Comparison of ENCODE assay signal across 24 cellular contexts in the genomic region with DNA sequence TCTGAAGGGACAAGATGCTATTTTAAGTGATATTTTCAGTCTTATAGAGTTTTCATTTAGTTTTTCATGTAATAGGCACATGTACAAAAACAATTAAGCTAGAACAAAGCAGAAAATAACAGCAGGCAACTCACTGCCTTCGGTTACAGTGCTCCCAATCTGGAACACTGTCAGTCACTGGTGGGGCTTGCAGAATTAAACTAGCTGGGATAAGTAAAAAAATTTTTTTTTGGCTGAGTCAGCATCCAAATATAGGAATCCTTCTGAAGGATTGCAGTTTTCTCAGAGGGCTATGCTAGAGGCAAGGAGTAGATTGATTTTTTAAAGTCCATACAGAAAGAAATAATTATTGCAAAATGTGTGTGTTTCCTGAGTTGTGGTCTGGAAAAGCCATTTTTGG.
DNase-seq lines count a peak whose midpoint lies in the region; ATAC-seq, FAIRE-seq and TF ChIP-seq lines count a peak whose summit lies in the region.
"Had no signal": no experiment of that assay in that cellular context is flagged by ENCODE, and none has a peak within 500 bp of the region (broad histone marks: within the 10 kb centered on the region; RNA-seq: fewer than 3 reads in every experiment).

No MANE protein-coding gene starts in this region.

- no peaks in the 10 kb centered on the region for H3K79me2 ChIP-seq in HepG2 (ENCODE audit: insufficient read depth, low read length)
- H3K79me2 ChIP-seq in mesendoderm (ENCODE audit: control insufficient read depth, insufficient read depth, low read length), result no peaks in the 10 kb centered on the region

- TF ChIP-seq CTCF in HepG2 (CRISPR knock-in tag; IDR thresholded peaks at IDR 0.05), result no peak
- no peak for TF ChIP-seq CTCF in right lobe of liver (IDR thresholded peaks at IDR 0.05)

- H2BK5ac ChIP-seq in mesendoderm (ENCODE audit: low read length), result no peak overlapping the region

- no peak overlapping the region for H3K56ac ChIP-seq in mesendoderm (ENCODE audit: low read length)

- DNase-seq in HepG2 (ENCODE audit: low spot score) (no peak), right lobe of liver (no peak), caudate nucleus (lab: John Stamatoyannopoulos, UW) (peak in 5 of 61 donors; percentile 1 to 30 (median 2)), mesendoderm (no peak), RPMI8226 (no peak), activated T-cell treated with anti-CD3 and anti-CD28 coated beads for 4 hours (no peak)
- DNase-seq: AML-193, DMS53, EL, GF-D8, MV-4-11, NCI-H1105 treated with DMSO at 0.1 percent for 48 hours, NCI-H2081, NCI-H2171, NCI-H446, NCI-H526 treated with DMSO at 0.1 percent for 48 hours, Right ventricle myocardium superior had no signal

- H2BK15ac ChIP-seq in mesendoderm (replicated peaks; ENCODE audit: low read depth), result peak overlapping the region; percentile 9

- no peaks in the 10 kb centered on the region for H3K79me1 ChIP-seq in mesendoderm (ENCODE audit: low read length)

- H3K27ac ChIP-seq in HepG2 (ENCODE audit: extremely low read length, insufficient read depth, low read length), result no peak overlapping the region
- no peak overlapping the region for H3K27ac ChIP-seq in right lobe of liver
- peak overlapping the region; percentile 67 for H3K27ac ChIP-seq in caudate nucleus (ENCODE audit: low read depth, low read length)
- no peak overlapping the region for H3K27ac ChIP-seq in mesendoderm (ENCODE audit: low read depth, low read length)
- H3K27ac ChIP-seq: 22Rv1, HL-60, KMS-11 had no signal

- intact Hi-C loops in HepG2 (cut with micrococcal nuclease; ENCODE audit: unreplicated experiment), result no loop called here
- intact Hi-C loops in right lobe of liver (cut with DNase I), result no loop called here

- H4K5ac ChIP-seq in mesendoderm (ENCODE audit: low read length), result no peak overlapping the region

- H3K4me2 ChIP-seq in HepG2 (ENCODE audit: low read depth, low read length) (no peak overlapping the region), mesendoderm (ENCODE audit: low read length) (no peak overlapping the region)
- H3K4me2 ChIP-seq: KMS-11 had no signal

- no peaks in the 10 kb centered on the region for H3K36me3 ChIP-seq in HepG2 (replicated peaks in 1 of 2; ENCODE audit: control insufficient read depth in 1 of 2, insufficient read depth in 2 of 2, low read length in 2 of 2)
- no peaks in the 10 kb centered on the region for H3K36me3 ChIP-seq in right lobe of liver
- H3K36me3 ChIP-seq in mesendoderm (ENCODE audit: control insufficient read depth, insufficient read depth, low read length), result no peaks in the 10 kb centered on the region

- H3K4me3 ChIP-seq in HepG2 (replicated peaks in 1 of 3; ENCODE audit: insufficient read depth in 1 of 3, low read depth in 2 of 3, low read length in 3 of 3), result no peak overlapping the region
- no peak overlapping the region for H3K4me3 ChIP-seq in right lobe of liver
- H3K4me3 ChIP-seq in mesendoderm (ENCODE audit: low read length), result no peak overlapping the region

- POLR2A ChIA-PET in HepG2 (lab: Yijun Ruan, JAX), result no interaction called here

- no peak overlapping the region for H2AK5ac ChIP-seq in mesendoderm (ENCODE audit: low read length)

- CTCF ChIA-PET in HepG2 (lab: Yijun Ruan, JAX; ENCODE audit: low intra/inter-chr PET ratio, low total read pairs), result no interaction called here

- ATAC-seq in HepG2 (no peak), right lobe of liver (no peak), HG02763 (IDR thresholded peaks at IDR 0.05; ENCODE audit: unreplicated experiment) (no peak), HG03439 (IDR thresholded peaks at IDR 0.05; ENCODE audit: unreplicated experiment) (no peak)

- WGBS in HepG2 (ENCODE audit: low lambda C conversion rate), result 15% methylated on average over 1 of the region's 1 CpG
- WGBS in right lobe of liver (ENCODE audit: insufficient coverage, low coverage, low lambda C conversion rate, missing lambda C conversion rate), result 41% methylated on average over 1 of the region's 1 CpG
- WGBS in mesendoderm (ENCODE audit: extremely low coverage, insufficient coverage, low lambda C conversion rate), result no CpG with 5 or more reads among the region's 1 CpG

- no peaks in the 10 kb centered on the region for H3K9me3 ChIP-seq in HepG2 (ENCODE audit: low read length)
- H3K9me3 ChIP-seq in right lobe of liver, result no peaks in the 10 kb centered on the region

- H4K20me1 ChIP-seq in HepG2 (ENCODE audit: insufficient read depth, low read length), result no peaks in the 10 kb centered on the region

- TF ChIP-seq EP300 in HepG2 (IDR thresholded peaks at IDR 0.05; ENCODE audit: low read depth in 2 of 2, low read length in 2 of 2) (no peak), HepG2 (CRISPR knock-in tag; IDR thresholded peaks at IDR 0.05; ENCODE audit: borderline replicate concordance) (no peak)

- FAIRE-seq in HepG2 (lab: Jason Lieb, UNC), result no peak
- FAIRE-seq: D721Med, H54 had no signal

- no peaks in the 10 kb centered on the region for H3K27me3 ChIP-seq in HepG2 (ENCODE audit: control insufficient read depth in 1 of 2, insufficient read depth in 2 of 2, low read length in 2 of 2)
- no peaks in the 10 kb centered on the region for H3K27me3 ChIP-seq in right lobe of liver
- H3K27me3 ChIP-seq in mesendoderm (ENCODE audit: insufficient read depth, low read length, poor library complexity), result no peaks in the 10 kb centered on the region

- no peak for TF ChIP-seq POLR2A in HepG2 (IDR thresholded peaks at IDR 0.05; ENCODE audit: insufficient read depth in 1 of 2, low read depth in 2 of 2, low read length in 2 of 2)
- TF ChIP-seq POLR2A in right lobe of liver (IDR thresholded peaks at IDR 0.05), result no peak

- no peak overlapping the region for H3K9ac ChIP-seq in HepG2 (ENCODE audit: insufficient read depth, low read depth, low read length)
- no peak overlapping the region for H3K9ac ChIP-seq in mesendoderm (ENCODE audit: low read length)
- H3K9ac ChIP-seq: KMS-11 had no signal

- in situ Hi-C loops in HepG2 (cut with HindIII; ENCODE audit: extremely low pct_ligation_motif_present, low pct_unique_long_range_greater_than_20kb), result no loop called here

- H3K18ac ChIP-seq in mesendoderm (ENCODE audit: low read length), result no peak overlapping the region

- BruUV-seq in HepG2 (replicated peaks; lab: Mats Ljungman, UMichigan), result no TSS peak

- H3K4me1 ChIP-seq in HepG2 (ENCODE audit: insufficient read depth, low read length), result peaks cover 7% of the 10 kb centered on the region; the same call in 1 of the 2 replicates
- H3K4me1 ChIP-seq in right lobe of liver, result no peaks in the 10 kb centered on the region
- peaks cover 5% of the 10 kb centered on the region for H3K4me1 ChIP-seq in mesendoderm (ENCODE audit: control insufficient read depth, low read depth, low read length)

- H3K4ac ChIP-seq in mesendoderm (ENCODE audit: low read depth, low read length), result no peak overlapping the region

- H2AFZ ChIP-seq in HepG2 (ENCODE audit: low read length), result no peak overlapping the region

- no peak for TF ChIP-seq RAD21 in HepG2 (CRISPR knock-in tag; IDR thresholded peaks at IDR 0.05)

- no peak overlapping the region for H3K23ac ChIP-seq in mesendoderm (ENCODE audit: low read length)

- H2BK120ac ChIP-seq in mesendoderm (ENCODE audit: low read depth, low read length), result no peak overlapping the region

- no peak overlapping the region for H4K8ac ChIP-seq in mesendoderm (ENCODE audit: low read depth, low read length)

TF ChIP-seq in HepG2, 621 proteins besides CTCF, POLR2A, EP300 and RAD21:
- TF ChIP-seq MAFF (IDR thresholded peaks at IDR 0.05; ENCODE audit: low read depth, low read length) (peak; percentile 89), MAFK (conservative IDR thresholded peaks at IDR 0.05 in 1 of 2, IDR thresholded peaks at IDR 0.05 in 1 of 2; ENCODE audit: low read length in 2 of 2) (peak; percentile 88 to 94), ZNF274 (CRISPR knock-in tag; IDR thresholded peaks at IDR 0.05) (no peak)
